20 cellular contexts compared by ENCODE assay signal in genomic region chr2:27390822-27391679, GRCh38. TPM values are rescaled to one million over a fixed set of nuclear protein-coding genes. Genes with fewer than 3 reads are reported as not detected.
DNase-seq lines count a peak whose midpoint lies in the region; ATAC-seq and TF ChIP-seq lines count a peak whose summit lies in the region.
"Had no signal": no experiment of that assay in that cellular context is flagged by ENCODE, and none has a peak within 500 bp of the region (broad histone marks: within the 10 kb centered on the region; RNA-seq: fewer than 3 reads in every experiment).

No MANE protein-coding gene starts in this region.

- no peak overlapping the region for H2AK5ac ChIP-seq in mesenchymal stem cell (ENCODE audit: low read length, severe bottlenecking)

- POLR2A ChIA-PET in activated CD4-positive, alpha-beta T cell treated with anti-CD3 and anti-CD28 coated beads for 36 hours (lab: Charles Lee): no interaction called here
- POLR2A ChIA-PET in CD4-positive, alpha-beta memory T cell (lab: Charles Lee; ENCODE audit: partially characterized antibody): interaction anchor here (1.0 to 2.2 kb wide), 7 partner anchors 11 to 272 kb away, joined by 3 to 10 read pairs (median 6); partner anchors contain the start of genes EIF2B4, NRBP1, PPM1G and SLC4A1AP

- H3K79me1 ChIP-seq in mesenchymal stem cell (replicated peaks; ENCODE audit: low read length, poor library complexity, severe bottlenecking): peaks cover 10% of the 10 kb centered on the region

- H3K9me3 ChIP-seq in CD4-positive, alpha-beta memory T cell (ENCODE audit: control insufficient read depth in 1 of 2, low read length in 2 of 2): no peaks in the 10 kb centered on the region
- H3K9me3 ChIP-seq in mesenchymal stem cell (ENCODE audit: control insufficient read depth, low read length): no peaks in the 10 kb centered on the region
- H3K9me3 ChIP-seq: breast epithelium had no signal

- no peak overlapping the region for H4K91ac ChIP-seq in mesenchymal stem cell (ENCODE audit: low read length)

- no peak overlapping the region for H2AFZ ChIP-seq in mesenchymal stem cell (ENCODE audit: low read depth, low read length)

- H3K4me1 ChIP-seq in CD4-positive, alpha-beta memory T cell (ENCODE audit: insufficient read depth, low read length): peaks cover 29% of the 10 kb centered on the region
- H3K4me1 ChIP-seq in mesenchymal stem cell (ENCODE audit: control insufficient read depth, insufficient read depth, low read depth, low read length): no peaks in the 10 kb centered on the region
- H3K4me1 ChIP-seq: breast epithelium had no signal

- DNase-seq in activated CD4-positive, alpha-beta T cell treated with anti-CD3 and anti-CD28 coated beads for 36 hours: no peak
- no peak for DNase-seq in activated CD4-positive, alpha-beta T cell treated with anti-CD3 and anti-CD28 coated beads, Interleukin-2, amount 50 U/mL, for 4 hours
- peak; percentile 57 to 79 (median 69) for DNase-seq in CD4-positive, alpha-beta memory T cell
- DNase-seq in activated T-helper 1 cell treated with anti-CD3 and anti-CD28 coated beads, Interleukin-12 subunit alpha, Interleukin-12 subunit beta, Interleukin-2, Interleukin-4 antibody, amounts not matched to agents 30 ng/mL and 10 ng/mL and 1 ng/mL, durations not matched to agents 14 hours and 24 hours and 36 hours (ENCODE audit: low spot score): no peak
- DNase-seq in mesenchymal stem cell (no peak), NCI-H2107 treated with DMSO at 0.1 percent for 48 hours (lab: John Stamatoyannopoulos, UW; ENCODE audit: unreplicated experiment) (no peak), SK-N-DZ (ENCODE audit: low spot score) (no peak), GM20000 (ENCODE audit: low spot score) (no peak)
- DNase-seq: 8988T; activated CD4-positive, alpha-beta T cell treated with anti-CD3 and anti-CD28 coated beads for 4 hours; amniotic stem cell; NCI-H1048; NCI-H187 treated with DMSO at 0.1 percent for 48 hours; NCI-H345; right cardiac atrium; stimulated activated CD4-positive, alpha-beta T cell treated with anti-CD3 and anti-CD28 coated beads, Interleukin-12 subunit alpha, Interleukin-12 subunit beta, amount 100 ng/mL, for 4 hours; stimulated activated CD4-positive, alpha-beta T cell treated with anti-CD3 and anti-CD28 coated beads, Interleukin-4, amount 100 ng/mL, for 4 hours had no signal

- H3K27me3 Mint-ChIP-seq in activated CD4-positive, alpha-beta T cell treated with anti-CD3 and anti-CD28 coated beads for 36 hours: no peaks in the 10 kb centered on the region
- H3K27me3 Mint-ChIP-seq in CD4-positive, alpha-beta memory T cell: no peaks in the 10 kb centered on the region
- H3K27me3 Mint-ChIP-seq in activated T-helper 1 cell treated with anti-CD3 and anti-CD28 coated beads, Interleukin-12 subunit alpha, Interleukin-12 subunit beta, Interleukin-2, Interleukin-4 antibody, amounts not matched to agents 30 ng/mL and 10 ng/mL and 1 ng/mL, durations not matched to agents 14 hours and 24 hours and 36 hours (ENCODE audit: insufficient read depth): no peaks in the 10 kb centered on the region
- H3K27me3 Mint-ChIP-seq: dendritic cell treated with granulocyte-macrophage colony-stimulating factor and Interleukin-4, amounts not matched to agents 40 ng/mL and 50 ng/mL, for 4 days; type B pancreatic cell had no signal

- peak overlapping the region; percentile 16 for H3K4me3 Mint-ChIP-seq in activated CD4-positive, alpha-beta T cell treated with anti-CD3 and anti-CD28 coated beads for 36 hours
- H3K4me3 Mint-ChIP-seq in CD4-positive, alpha-beta memory T cell: peak overlapping the region; percentile 26 to 79 (median 63)
- no peak overlapping the region for H3K4me3 Mint-ChIP-seq in activated T-helper 1 cell treated with anti-CD3 and anti-CD28 coated beads, Interleukin-12 subunit alpha, Interleukin-12 subunit beta, Interleukin-2, Interleukin-4 antibody, amounts not matched to agents 30 ng/mL and 10 ng/mL and 1 ng/mL, durations not matched to agents 14 hours and 24 hours and 36 hours
- H3K4me3 Mint-ChIP-seq: dendritic cell treated with granulocyte-macrophage colony-stimulating factor and Interleukin-4, amounts not matched to agents 40 ng/mL and 50 ng/mL, for 4 days; type B pancreatic cell had no signal

- peak overlapping the region; percentile 77 for H3K27ac Mint-ChIP-seq in activated CD4-positive, alpha-beta T cell treated with anti-CD3 and anti-CD28 coated beads for 36 hours
- peak overlapping the region; percentile 81 to 98 (median 95) for H3K27ac Mint-ChIP-seq in CD4-positive, alpha-beta memory T cell
- H3K27ac Mint-ChIP-seq in activated T-helper 1 cell treated with anti-CD3 and anti-CD28 coated beads, Interleukin-12 subunit alpha, Interleukin-12 subunit beta, Interleukin-2, Interleukin-4 antibody, amounts not matched to agents 30 ng/mL and 10 ng/mL and 1 ng/mL, durations not matched to agents 14 hours and 24 hours and 36 hours: peak overlapping the region; percentile 62
- H3K27ac Mint-ChIP-seq: dendritic cell treated with granulocyte-macrophage colony-stimulating factor and Interleukin-4, amounts not matched to agents 40 ng/mL and 50 ng/mL, for 4 days; type B pancreatic cell had no signal

- no peak overlapping the region for H3K18ac ChIP-seq in mesenchymal stem cell (ENCODE audit: low read depth in 1 of 2, low read length in 2 of 2)

- H3K27ac ChIP-seq in CD4-positive, alpha-beta memory T cell (ENCODE audit: low read depth, low read length): peak overlapping the region; percentile 66
- H3K27ac ChIP-seq in mesenchymal stem cell (ENCODE audit: low read length, poor library complexity, severe bottlenecking): no peak overlapping the region
- H3K27ac ChIP-seq: breast epithelium had no signal

- no peak overlapping the region for H3K4me2 ChIP-seq in mesenchymal stem cell (ENCODE audit: low read length, poor library complexity, severe bottlenecking)

- no peak overlapping the region for H3K23ac ChIP-seq in mesenchymal stem cell (ENCODE audit: low read length in 2 of 2)

- no peak overlapping the region for H3K9ac ChIP-seq in mesenchymal stem cell (ENCODE audit: low read length)

- CTCF ChIA-PET in activated CD4-positive, alpha-beta T cell treated with anti-CD3 and anti-CD28 coated beads for 36 hours (lab: Charles Lee): interaction anchor here (0.7 to 2.5 kb wide), 2 partner anchors 39 to 112 kb away, joined by 3 to 7 read pairs; no protein-coding TSS in a partner anchor
- CTCF ChIA-PET in CD4-positive, alpha-beta memory T cell (lab: Charles Lee; ENCODE audit: partially characterized antibody): interaction anchor here (0.7 to 1.3 kb wide), 3 partner anchors 11 to 42 kb away, joined by 3 read pairs; no protein-coding TSS in a partner anchor

- H2BK12ac ChIP-seq in mesenchymal stem cell (ENCODE audit: low read length in 2 of 2): no peak overlapping the region

- no peak overlapping the region for H3K14ac ChIP-seq in mesenchymal stem cell (ENCODE audit: low read length in 2 of 2)

- ATAC-seq in activated CD4-positive, alpha-beta T cell treated with anti-CD3 and anti-CD28 coated beads for 36 hours: peak; percentile 70
- ATAC-seq: right cardiac atrium had no signal

- no peak overlapping the region for H3K4me3 ChIP-seq in CD4-positive, alpha-beta memory T cell (ENCODE audit: low read length in 2 of 2)
- no peak overlapping the region for H3K4me3 ChIP-seq in mesenchymal stem cell (ENCODE audit: insufficient read depth in 1 of 2, low read depth in 1 of 2, low read length in 2 of 2)
- H3K4me3 ChIP-seq: breast epithelium had no signal

- no peaks in the 10 kb centered on the region for H3K27me3 ChIP-seq in CD4-positive, alpha-beta memory T cell (ENCODE audit: insufficient read depth, low read length)
- H3K27me3 ChIP-seq in mesenchymal stem cell (ENCODE audit: control insufficient read depth in 1 of 2, insufficient read depth in 1 of 2, low read length in 2 of 2): no peaks in the 10 kb centered on the region
- H3K27me3 ChIP-seq: breast epithelium had no signal

- H3K4ac ChIP-seq in mesenchymal stem cell (ENCODE audit: low read depth in 1 of 2, low read length in 2 of 2): no peak overlapping the region

- H3K9me3 Mint-ChIP-seq in activated CD4-positive, alpha-beta T cell treated with anti-CD3 and anti-CD28 coated beads for 36 hours (ENCODE audit: low read depth): no peaks in the 10 kb centered on the region
- H3K9me3 Mint-ChIP-seq in CD4-positive, alpha-beta memory T cell: no peaks in the 10 kb centered on the region
- H3K9me3 Mint-ChIP-seq in activated T-helper 1 cell treated with anti-CD3 and anti-CD28 coated beads, Interleukin-12 subunit alpha, Interleukin-12 subunit beta, Interleukin-2, Interleukin-4 antibody, amounts not matched to agents 30 ng/mL and 10 ng/mL and 1 ng/mL, durations not matched to agents 14 hours and 24 hours and 36 hours: no peaks in the 10 kb centered on the region
- H3K9me3 Mint-ChIP-seq: dendritic cell treated with granulocyte-macrophage colony-stimulating factor and Interleukin-4, amounts not matched to agents 40 ng/mL and 50 ng/mL, for 4 days; type B pancreatic cell had no signal

- peaks cover 26% of the 10 kb centered on the region for H3K4me1 Mint-ChIP-seq in activated CD4-positive, alpha-beta T cell treated with anti-CD3 and anti-CD28 coated beads for 36 hours
- peaks cover 21 to 39% (median 29%) of the 10 kb centered on the region in 4 donors for H3K4me1 Mint-ChIP-seq in CD4-positive, alpha-beta memory T cell
- H3K4me1 Mint-ChIP-seq in activated T-helper 1 cell treated with anti-CD3 and anti-CD28 coated beads, Interleukin-12 subunit alpha, Interleukin-12 subunit beta, Interleukin-2, Interleukin-4 antibody, amounts not matched to agents 30 ng/mL and 10 ng/mL and 1 ng/mL, durations not matched to agents 14 hours and 24 hours and 36 hours (ENCODE audit: low read depth): peaks cover 26% of the 10 kb centered on the region

- no peak overlapping the region for H2BK15ac ChIP-seq in mesenchymal stem cell (ENCODE audit: low read depth, poor library complexity, severe bottlenecking)

- WGBS in mesenchymal stem cell: over 99% methylated on average over 7 of the region's 9 CpGs

- no peak for TF ChIP-seq CTCF in GM20000 (IDR thresholded peaks at IDR 0.05; ENCODE audit: extremely low read depth, missing control alignments)

- peaks cover 6% of the 10 kb centered on the region for H3K36me3 ChIP-seq in CD4-positive, alpha-beta memory T cell (ENCODE audit: insufficient read depth, low read length)
- peaks cover 11 to 15% of the 10 kb centered on the region in 2 experiments for H3K36me3 ChIP-seq in mesenchymal stem cell (ENCODE audit: control insufficient read depth in 1 of 2, insufficient read depth in 2 of 2, low read depth in 1 of 2, low read length in 2 of 2)
- H3K36me3 ChIP-seq: breast epithelium had no signal

- no peak overlapping the region for H2BK120ac ChIP-seq in mesenchymal stem cell (ENCODE audit: low read depth, low read length)

- intact Hi-C loops in activated CD4-positive, alpha-beta T cell treated with anti-CD3 and anti-CD28 coated beads for 36 hours (cut with DNase I, micrococcal nuclease): no loop called here
- intact Hi-C loops in CD4-positive, alpha-beta memory T cell (cut with micrococcal nuclease): no loop called here
- intact Hi-C loops in activated T-helper 1 cell treated with anti-CD3 and anti-CD28 coated beads, Interleukin-12 subunit alpha, Interleukin-12 subunit beta, Interleukin-2, Interleukin-4 antibody, amounts not matched to agents 30 ng/mL and 10 ng/mL and 1 ng/mL, durations not matched to agents 14 hours and 24 hours and 36 hours (cut with micrococcal nuclease): no loop called here

- peaks cover 26% of the 10 kb centered on the region for H3K36me3 Mint-ChIP-seq in activated CD4-positive, alpha-beta T cell treated with anti-CD3 and anti-CD28 coated beads for 36 hours (ENCODE audit: low read depth)
- peaks cover 5 to 26% of the 10 kb centered on the region in 2 donors for H3K36me3 Mint-ChIP-seq in CD4-positive, alpha-beta memory T cell
- peaks cover 17% of the 10 kb centered on the region for H3K36me3 Mint-ChIP-seq in activated T-helper 1 cell treated with anti-CD3 and anti-CD28 coated beads, Interleukin-12 subunit alpha, Interleukin-12 subunit beta, Interleukin-2, Interleukin-4 antibody, amounts not matched to agents 30 ng/mL and 10 ng/mL and 1 ng/mL, durations not matched to agents 14 hours and 24 hours and 36 hours (ENCODE audit: low read depth)

- H2BK5ac ChIP-seq in mesenchymal stem cell (ENCODE audit: low read depth, low read length, poor library complexity, severe bottlenecking): no peak overlapping the region

- peak overlapping the region; percentile 24 for H4K8ac ChIP-seq in mesenchymal stem cell (ENCODE audit: low read length)

RNA-seq across cellular contexts. Expression of gene ZNF513, which starts 10.5 kb away (rescaled TPM):
- total RNA-seq in activated CD4-positive, alpha-beta T cell treated with anti-CD3 and anti-CD28 coated beads for 36 hours: 10 to 100 TPM in 1 of 2 experiments, 1 to 10 TPM in 1; 7.7 to 10.5 TPM
- total RNA-seq in CD4-positive, alpha-beta memory T cell: 10 to 100 TPM; 17.6 to 20.1 TPM
- polyA plus RNA-seq in CD4-positive, alpha-beta memory T cell: 1 to 10 TPM; 3.7 to 6.3 TPM
- total RNA-seq in activated T-helper 1 cell treated with anti-CD3 and anti-CD28 coated beads, Interleukin-12 subunit alpha, Interleukin-12 subunit beta, Interleukin-2, Interleukin-4 antibody, amounts not matched to agents 30 ng/mL and 10 ng/mL and 1 ng/mL, durations not matched to agents 14 hours and 24 hours and 36 hours: 14.5 and 16.2 TPM in 2 replicates
- polyA plus RNA-seq in mesenchymal stem cell (2013, experiment 1 of 2): 16.6 TPM
- 15.9 TPM for polyA plus RNA-seq in mesenchymal stem cell (2013, experiment 2 of 2)
- polyA plus RNA-seq in SK-N-DZ (2014; cell fraction: cytosol; rRNA removed): 2.5 and 10.9 TPM in 2 replicates
- polyA plus RNA-seq in SK-N-DZ (2014; cell fraction: nucleus; rRNA removed): 11.3 and 12.7 TPM in 2 replicates

RNA-seq across cellular contexts. Expression of gene PPM1G, which starts 18.3 kb away (rescaled TPM):
- total RNA-seq in activated CD4-positive, alpha-beta T cell treated with anti-CD3 and anti-CD28 coated beads for 36 hours: 100 to 1,000 TPM; 115 to 121 TPM
- 10 to 100 TPM; 53.8 to 56.1 TPM for total RNA-seq in CD4-positive, alpha-beta memory T cell
- polyA plus RNA-seq in CD4-positive, alpha-beta memory T cell: 10 to 100 TPM; 76.7 to 99.4 TPM
- 158 and 160 TPM in 2 replicates for total RNA-seq in activated T-helper 1 cell treated with anti-CD3 and anti-CD28 coated beads, Interleukin-12 subunit alpha, Interleukin-12 subunit beta, Interleukin-2, Interleukin-4 antibody, amounts not matched to agents 30 ng/mL and 10 ng/mL and 1 ng/mL, durations not matched to agents 14 hours and 24 hours and 36 hours
- 58.3 TPM for polyA plus RNA-seq in mesenchymal stem cell (2013, experiment 1 of 2)
- 57.0 TPM for polyA plus RNA-seq in mesenchymal stem cell (2013, experiment 2 of 2)
- polyA plus RNA-seq in SK-N-DZ (2014; cell fraction: cytosol; rRNA removed): 124 and 127 TPM in 2 replicates
- 55.6 and 71.4 TPM in 2 replicates for polyA plus RNA-seq in SK-N-DZ (2014; cell fraction: nucleus; rRNA removed)

RNA-seq across cellular contexts. Expression of gene SNX17, which starts 20.6 kb away (rescaled TPM):
- 10 to 100 TPM; 63.9 to 82.1 TPM for total RNA-seq in activated CD4-positive, alpha-beta T cell treated with anti-CD3 and anti-CD28 coated beads for 36 hours
- total RNA-seq in CD4-positive, alpha-beta memory T cell: 100 to 1,000 TPM; 122 to 130 TPM
- 100 to 1,000 TPM; 178 to 304 TPM for polyA plus RNA-seq in CD4-positive, alpha-beta memory T cell
- total RNA-seq in activated T-helper 1 cell treated with anti-CD3 and anti-CD28 coated beads, Interleukin-12 subunit alpha, Interleukin-12 subunit beta, Interleukin-2, Interleukin-4 antibody, amounts not matched to agents 30 ng/mL and 10 ng/mL and 1 ng/mL, durations not matched to agents 14 hours and 24 hours and 36 hours: 134 and 137 TPM in 2 replicates
- polyA plus RNA-seq in mesenchymal stem cell (2013, experiment 1 of 2): 50.9 TPM
- 50.9 TPM for polyA plus RNA-seq in mesenchymal stem cell (2013, experiment 2 of 2)
- polyA plus RNA-seq in SK-N-DZ (2014; cell fraction: cytosol; rRNA removed): 52.2 and 64.9 TPM in 2 replicates
- polyA plus RNA-seq in SK-N-DZ (2014; cell fraction: nucleus; rRNA removed): 44.1 and 49.8 TPM in 2 replicates

RNA-seq across cellular contexts. Expression of gene EIF2B4, which starts 20.9 kb away (rescaled TPM):
- 10 to 100 TPM; 31.0 to 39.2 TPM for total RNA-seq in activated CD4-positive, alpha-beta T cell treated with anti-CD3 and anti-CD28 coated beads for 36 hours
- 10 to 100 TPM; 48.4 to 56.0 TPM for total RNA-seq in CD4-positive, alpha-beta memory T cell
- 10 to 100 TPM; 33.4 to 35.1 TPM for polyA plus RNA-seq in CD4-positive, alpha-beta memory T cell
- 53.9 and 55.8 TPM in 2 replicates for total RNA-seq in activated T-helper 1 cell treated with anti-CD3 and anti-CD28 coated beads, Interleukin-12 subunit alpha, Interleukin-12 subunit beta, Interleukin-2, Interleukin-4 antibody, amounts not matched to agents 30 ng/mL and 10 ng/mL and 1 ng/mL, durations not matched to agents 14 hours and 24 hours and 36 hours
- polyA plus RNA-seq in mesenchymal stem cell (2013, experiment 1 of 2): 35.2 TPM
- 35.1 TPM for polyA plus RNA-seq in mesenchymal stem cell (2013, experiment 2 of 2)
- 19.3 and 21.2 TPM in 2 replicates for polyA plus RNA-seq in SK-N-DZ (2014; cell fraction: cytosol; rRNA removed)
- 50.3 and 59.7 TPM in 2 replicates for polyA plus RNA-seq in SK-N-DZ (2014; cell fraction: nucleus; rRNA removed)

RNA-seq across cellular contexts. Expression of gene GTF3C2, which starts 34.5 kb away (rescaled TPM):
- total RNA-seq in activated CD4-positive, alpha-beta T cell treated with anti-CD3 and anti-CD28 coated beads for 36 hours: 10 to 100 TPM; 60.3 to 70.2 TPM
- total RNA-seq in CD4-positive, alpha-beta memory T cell: 10 to 100 TPM; 82.9 to 90.8 TPM
- polyA plus RNA-seq in CD4-positive, alpha-beta memory T cell: 10 to 100 TPM; 37.7 to 51.8 TPM
- total RNA-seq in activated T-helper 1 cell treated with anti-CD3 and anti-CD28 coated beads, Interleukin-12 subunit alpha, Interleukin-12 subunit beta, Interleukin-2, Interleukin-4 antibody, amounts not matched to agents 30 ng/mL and 10 ng/mL and 1 ng/mL, durations not matched to agents 14 hours and 24 hours and 36 hours: 86.3 and 86.6 TPM in 2 replicates
- 28.3 TPM for polyA plus RNA-seq in mesenchymal stem cell (2013, experiment 1 of 2)
- polyA plus RNA-seq in mesenchymal stem cell (2013, experiment 2 of 2): 27.3 TPM
- polyA plus RNA-seq in SK-N-DZ (2014; cell fraction: cytosol; rRNA removed): 53.5 and 61.1 TPM in 2 replicates
- 73.2 and 101 TPM in 2 replicates for polyA plus RNA-seq in SK-N-DZ (2014; cell fraction: nucleus; rRNA removed)

Comparison
In these comparisons a context has a peak if more than half of its experiments do, and no peak if none do; other contexts are left out.
1. DNase-seq: peak in CD4-positive, alpha-beta memory T cell (5 of 5); none in activated CD4-positive, alpha-beta T cell treated with anti-CD3 and anti-CD28 coated beads for 36 hours (single experiment), activated CD4-positive, alpha-beta T cell treated with anti-CD3 and anti-CD28 coated beads, Interleukin-2, amount 50 U/mL, for 4 hours (0 of 2), activated T-helper 1 cell treated with anti-CD3 and anti-CD28 coated beads, Interleukin-12 subunit alpha, Interleukin-12 subunit beta, Interleukin-2, Interleukin-4 antibody, amounts not matched to agents 30 ng/mL and 10 ng/mL and 1 ng/mL, durations not matched to agents 14 hours and 24 hours and 36 hours (single experiment), mesenchymal stem cell (single experiment), NCI-H2107 treated with DMSO at 0.1 percent for 48 hours (single experiment), SK-N-DZ (single experiment) and GM20000 (single experiment).
2. Peak in every context shown above with its lines, with median percentiles within 50 percentile points of each other: H3K27ac Mint-ChIP-seq.